1 cellular context compared by ENCODE assay signal in genomic region chr14:96863986-96864330, GRCh38.
TF ChIP-seq lines count a peak whose summit lies in the region.

No MANE protein-coding gene starts in this region.

TF ChIP-seq in GM12878, 131 proteins besides CTCF, POLR2A, EP300 and RAD21:
- TF ChIP-seq NFXL1 (IDR thresholded peaks at IDR 0.05; ENCODE audit: borderline replicate concordance): no peak
- TF ChIP-seq, protein P1, sequence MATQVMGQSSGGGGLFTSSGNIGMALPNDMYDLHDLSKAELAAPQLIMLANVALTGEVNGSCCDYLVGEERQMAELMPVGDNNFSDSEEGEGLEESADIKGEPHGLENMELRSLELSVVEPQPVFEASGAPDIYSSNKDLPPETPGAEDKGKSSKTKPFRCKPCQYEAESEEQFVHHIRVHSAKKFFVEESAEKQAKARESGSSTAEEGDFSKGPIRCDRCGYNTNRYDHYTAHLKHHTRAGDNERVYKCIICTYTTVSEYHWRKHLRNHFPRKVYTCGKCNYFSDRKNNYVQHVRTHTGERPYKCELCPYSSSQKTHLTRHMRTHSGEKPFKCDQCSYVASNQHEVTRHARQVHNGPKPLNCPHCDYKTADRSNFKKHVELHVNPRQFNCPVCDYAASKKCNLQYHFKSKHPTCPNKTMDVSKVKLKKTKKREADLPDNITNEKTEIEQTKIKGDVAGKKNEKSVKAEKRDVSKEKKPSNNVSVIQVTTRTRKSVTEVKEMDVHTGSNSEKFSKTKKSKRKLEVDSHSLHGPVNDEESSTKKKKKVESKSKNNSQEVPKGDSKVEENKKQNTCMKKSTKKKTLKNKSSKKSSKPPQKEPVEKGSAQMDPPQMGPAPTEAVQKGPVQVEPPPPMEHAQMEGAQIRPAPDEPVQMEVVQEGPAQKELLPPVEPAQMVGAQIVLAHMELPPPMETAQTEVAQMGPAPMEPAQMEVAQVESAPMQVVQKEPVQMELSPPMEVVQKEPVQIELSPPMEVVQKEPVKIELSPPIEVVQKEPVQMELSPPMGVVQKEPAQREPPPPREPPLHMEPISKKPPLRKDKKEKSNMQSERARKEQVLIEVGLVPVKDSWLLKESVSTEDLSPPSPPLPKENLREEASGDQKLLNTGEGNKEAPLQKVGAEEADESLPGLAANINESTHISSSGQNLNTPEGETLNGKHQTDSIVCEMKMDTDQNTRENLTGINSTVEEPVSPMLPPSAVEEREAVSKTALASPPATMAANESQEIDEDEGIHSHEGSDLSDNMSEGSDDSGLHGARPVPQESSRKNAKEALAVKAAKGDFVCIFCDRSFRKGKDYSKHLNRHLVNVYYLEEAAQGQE (IDR thresholded peaks at IDR 0.05; ENCODE audit: low read depth, low read length): no peak
- TF ChIP-seq CEBPZ (IDR thresholded peaks at IDR 0.05; ENCODE audit: low read depth, low read length): no peak
- TF ChIP-seq, protein P2, sequence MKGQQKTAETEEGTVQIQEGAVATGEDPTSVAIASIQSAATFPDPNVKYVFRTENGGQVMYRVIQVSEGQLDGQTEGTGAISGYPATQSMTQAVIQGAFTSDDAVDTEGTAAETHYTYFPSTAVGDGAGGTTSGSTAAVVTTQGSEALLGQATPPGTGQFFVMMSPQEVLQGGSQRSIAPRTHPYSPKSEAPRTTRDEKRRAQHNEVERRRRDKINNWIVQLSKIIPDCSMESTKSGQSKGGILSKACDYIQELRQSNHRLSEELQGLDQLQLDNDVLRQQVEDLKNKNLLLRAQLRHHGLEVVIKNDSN (IDR thresholded peaks at IDR 0.05; ENCODE audit: borderline replicate concordance, extremely low read length, insufficient read depth, low read depth, low read length): no peak
- no peak for TF ChIP-seq WRNIP1 (IDR thresholded peaks at IDR 0.05; ENCODE audit: borderline replicate concordance, low read depth, low read length)
- no peak for TF ChIP-seq RFX5 (IDR thresholded peaks at IDR 0.05; ENCODE audit: low read depth, low read length)
